Comparison of ENCODE assay signal across 23 cellular contexts in the genomic region with DNA sequence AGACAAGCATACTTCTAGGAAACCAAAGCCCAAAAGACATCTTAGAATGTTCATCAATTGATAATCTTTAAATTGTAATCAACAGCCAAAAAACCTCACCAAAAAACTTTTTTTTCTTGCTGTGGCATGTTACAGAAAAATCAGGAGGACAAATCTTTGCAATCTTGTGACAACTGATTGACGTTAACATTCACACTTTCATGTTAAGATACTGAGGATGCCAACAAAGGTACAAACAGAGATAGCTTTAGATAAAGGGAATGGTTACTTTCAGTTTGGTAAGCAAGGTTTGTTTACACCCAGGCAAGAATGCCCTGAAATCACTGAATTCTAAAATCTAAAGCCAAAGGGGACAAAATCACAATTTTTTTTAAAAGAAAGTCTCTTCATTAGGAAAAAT.
"Had no signal": no experiment of that assay in that cellular context is flagged by ENCODE, and none has a peak within 500 bp of the region (broad histone marks: within the 10 kb centered on the region; RNA-seq: fewer than 3 reads in every experiment).

No MANE protein-coding gene starts in this region.

- DNase-seq: stimulated activated CD4-positive, alpha-beta T cell treated with anti-CD3 and anti-CD28 coated beads, Interleukin-2, amount 100 ng/mL, for 48 hours; stimulated activated CD4-positive, alpha-beta T cell treated with anti-CD3 and anti-CD28 coated beads, Interleukin-4, amount 100 ng/mL, for 1 hour; stimulated activated CD4-positive, alpha-beta T cell treated with anti-CD3 and anti-CD28 coated beads, Interleukin-4, amount 100 ng/mL, for 24 hours; stimulated activated CD4-positive, alpha-beta T cell treated with anti-CD3 and anti-CD28 coated beads, Interleukin-4, amount 100 ng/mL, for 4 hours; stimulated activated CD8-positive, alpha-beta memory T cell treated with anti-CD3 and anti-CD28 coated beads, Interleukin-4, amount 100 ng/mL, for 48 hours; stimulated activated naive B cell treated with anti-CD40 and anti-IgM and Interleukin-4, amounts not matched to agents 10 μg/mL and 1 μg/mL and 100 μg/mL, for 72 hours; stimulated activated naive CD4-positive, alpha-beta T cell; stimulated activated naive CD4-positive, alpha-beta T cell treated with Interleukin-2 at 50 U/mL for 16 hours; stimulated activated naive CD8-positive, alpha-beta T cell treated with anti-CD3 and anti-CD28 coated beads, Interleukin-15, amount 100 ng/mL, for 72 hours; stimulated activated naive CD8-positive, alpha-beta T cell treated with anti-CD3 and anti-CD28 coated beads, Interleukin-15, Interleukin-2, amounts not matched to agents 100 U/mL and 50 U/mL, for 24 hours; stomach; substantia nigra; testis; thyroid gland; tibial artery; transverse colon; upper lobe of left lung; upper lobe of right lung; uterus had no signal

- H3K36me3 ChIP-seq: uterus had no signal

- H3K9me3 ChIP-seq: stomach, suprapubic skin, testis, thoracic aorta, thyroid gland, tibial artery, tibial nerve, transverse colon, upper lobe of left lung, upper lobe of right lung, uterus, vagina had no signal

- H3K27ac ChIP-seq: stomach, suprapubic skin, testis, thoracic aorta, thyroid gland, tibial artery, tibial nerve, transverse colon, upper lobe of left lung, upper lobe of right lung, uterus, vagina had no signal

- H3K4me3 ChIP-seq: stomach, suprapubic skin, testis, thoracic aorta, thyroid gland, tibial artery, tibial nerve, transverse colon, upper lobe of left lung, upper lobe of right lung, uterus, vagina had no signal

- H3K27me3 ChIP-seq: stomach, suprapubic skin, testis, thyroid gland, tibial artery, tibial nerve, transverse colon, upper lobe of left lung, upper lobe of right lung, uterus, vagina had no signal

- H3K4me1 ChIP-seq: testis, thyroid gland, upper lobe of right lung, uterus, vagina had no signal
